In the genomic region with DNA sequence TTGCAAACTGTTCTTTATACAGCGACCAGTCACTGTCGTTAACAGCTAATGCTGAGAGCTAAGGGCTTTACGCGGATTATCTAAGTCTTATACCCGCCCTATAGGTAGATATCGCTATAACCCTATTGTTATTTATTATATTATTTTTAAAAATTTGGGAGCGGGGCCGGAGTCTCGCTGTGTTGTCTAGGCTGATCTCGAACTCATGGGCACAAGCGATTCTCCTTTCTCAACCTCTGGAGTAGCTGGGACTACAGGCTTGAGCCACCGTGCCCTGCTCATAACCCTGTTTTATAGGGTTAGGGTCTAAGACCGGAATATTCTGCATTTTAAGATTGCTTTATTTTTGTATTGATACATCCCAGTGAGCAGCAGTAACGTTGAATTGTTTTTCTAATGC, we compare ENCODE assay signal across 1 cellular context.
TF ChIP-seq lines count a peak whose summit lies in the region.

No MANE protein-coding gene starts in this region.

TF ChIP-seq in HCT116, 20 proteins besides CTCF, POLR2A, EP300 and RAD21 (continued from another document):
- no peak for TF ChIP-seq ELF1 (IDR thresholded peaks at IDR 0.05; ENCODE audit: borderline replicate concordance, low read depth)
- TF ChIP-seq EZH2 (IDR thresholded peaks at IDR 0.05) = no peak
- TF ChIP-seq SRF (IDR thresholded peaks at IDR 0.05; ENCODE audit: low read depth) = no peak
- TF ChIP-seq EGR1 (IDR thresholded peaks at IDR 0.05; ENCODE audit: low read depth) = no peak
- TF ChIP-seq ZNF274 (IDR thresholded peaks at IDR 0.05; ENCODE audit: low read depth, low read length) = no peak
